In the genomic region with DNA sequence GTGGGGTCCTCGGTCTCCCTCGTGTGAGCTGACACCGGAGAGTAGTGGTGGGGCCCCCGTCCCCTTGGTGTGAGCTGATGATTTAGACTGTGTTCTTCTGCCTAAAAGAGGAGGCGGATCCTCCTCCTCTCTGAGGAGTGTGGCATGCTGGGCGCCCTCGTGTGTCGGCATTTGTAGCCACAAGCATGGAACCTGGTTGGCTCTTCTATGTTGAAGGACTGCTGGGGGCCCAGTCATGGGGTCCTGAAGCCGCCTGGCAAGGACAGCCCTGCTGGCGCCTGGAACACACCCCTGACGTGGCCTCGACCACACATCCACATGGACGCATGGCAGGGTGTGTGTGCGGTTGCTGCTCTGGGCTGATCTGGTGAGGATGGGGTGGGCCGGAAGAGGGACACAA, we compare ENCODE assay signal across 11 cellular contexts. TPM values are rescaled to one million over a fixed set of nuclear protein-coding genes. Genes with fewer than 3 reads are reported as not detected.
DNase-seq lines count a peak whose midpoint lies in the region; ATAC-seq and TF ChIP-seq lines count a peak whose summit lies in the region.
"Had no signal": no experiment of that assay in that cellular context is flagged by ENCODE, and none has a peak within 500 bp of the region (broad histone marks: within the 10 kb centered on the region; RNA-seq: fewer than 3 reads in every experiment).

No MANE protein-coding gene starts in this region.

- intact Hi-C loops in colonic mucosa (cut with DNase I), result no loop called here

- no peak overlapping the region for H3K4me3 ChIP-seq in SU-DHL-6 (ENCODE audit: insufficient read depth, low read length, poor library complexity, severe bottlenecking)
- no peak overlapping the region for H3K4me3 ChIP-seq in effector memory CD4-positive, alpha-beta T cell (ENCODE audit: insufficient read depth, low read depth, low read length, poor library complexity, severe bottlenecking)
- H3K4me3 ChIP-seq in colonic mucosa, result no peak overlapping the region
- H3K4me3 ChIP-seq: right atrium auricular region, suprapubic skin had no signal

- H3K4me1 ChIP-seq in effector memory CD4-positive, alpha-beta T cell (ENCODE audit: control insufficient read depth, insufficient read depth, low read length, poor library complexity, severe bottlenecking), result no peaks in the 10 kb centered on the region
- no peaks in the 10 kb centered on the region for H3K4me1 ChIP-seq in colonic mucosa

- no peak overlapping the region for H3K9ac ChIP-seq in SU-DHL-6 (ENCODE audit: low read length)
- H3K9ac ChIP-seq in colonic mucosa (ENCODE audit: low read depth in 2 of 2, low read length in 2 of 2), result no peak overlapping the region

- no peak overlapping the region for H3K27ac ChIP-seq in SU-DHL-6 (ENCODE audit: low read depth, low read length)
- no peak overlapping the region for H3K27ac ChIP-seq in effector memory CD4-positive, alpha-beta T cell (ENCODE audit: insufficient read depth, low read length, poor library complexity, severe bottlenecking)
- no peak overlapping the region for H3K27ac ChIP-seq in colonic mucosa
- H3K27ac ChIP-seq: right atrium auricular region, suprapubic skin had no signal

- H3K4me2 ChIP-seq in SU-DHL-6 (ENCODE audit: low read depth, low read length, poor library complexity, severe bottlenecking), result no peak overlapping the region

- H3K27me3 ChIP-seq in SU-DHL-6 (ENCODE audit: low read length), result no peaks in the 10 kb centered on the region
- H3K27me3 ChIP-seq in effector memory CD4-positive, alpha-beta T cell (replicated peaks; ENCODE audit: control insufficient read depth, insufficient read depth, low read length, poor library complexity, severe bottlenecking), result no peaks in the 10 kb centered on the region
- no peaks in the 10 kb centered on the region for H3K27me3 ChIP-seq in colonic mucosa
- H3K27me3 ChIP-seq: right atrium auricular region, suprapubic skin had no signal

- H3K27ac Mint-ChIP-seq in stimulated activated naive CD8-positive, alpha-beta T cell treated with anti-CD3 and anti-CD28 coated beads, Interleukin-15, Interleukin-2, amounts not matched to agents 100 ng/mL and 50 ng/mL, for 24 hours, result peak overlapping the region; percentile 52
- peak overlapping the region; percentile 64 for H3K27ac Mint-ChIP-seq in glutamatergic neuron (ENCODE audit: unreplicated experiment)

- no peaks in the 10 kb centered on the region for H4K20me1 ChIP-seq in SU-DHL-6 (ENCODE audit: low read depth, low read length)

- no peaks in the 10 kb centered on the region for H3K9me2 ChIP-seq in SU-DHL-6 (replicated peaks; ENCODE audit: insufficient read depth, low read length)

- peaks cover 12% of the 10 kb centered on the region for H3K4me1 Mint-ChIP-seq in stimulated activated naive CD8-positive, alpha-beta T cell treated with anti-CD3 and anti-CD28 coated beads, Interleukin-15, Interleukin-2, amounts not matched to agents 100 ng/mL and 50 ng/mL, for 24 hours (ENCODE audit: low read depth)
- peaks cover 36% of the 10 kb centered on the region for H3K4me1 Mint-ChIP-seq in glutamatergic neuron (ENCODE audit: low read depth, unreplicated experiment)

- H3K9me3 Mint-ChIP-seq in stimulated activated naive CD8-positive, alpha-beta T cell treated with anti-CD3 and anti-CD28 coated beads, Interleukin-15, Interleukin-2, amounts not matched to agents 100 ng/mL and 50 ng/mL, for 24 hours, result no peaks in the 10 kb centered on the region
- H3K9me3 Mint-ChIP-seq in glutamatergic neuron (ENCODE audit: unreplicated experiment), result peaks cover 24% of the 10 kb centered on the region

- H2AFZ ChIP-seq in SU-DHL-6 (ENCODE audit: low read depth, low read length, severe bottlenecking), result no peak overlapping the region

- TF ChIP-seq CTCF in SU-DHL-6 (IDR thresholded peaks at IDR 0.05; ENCODE audit: insufficient read depth, low read length, poor library complexity, severe bottlenecking), result peak; percentile 11
- no peak for TF ChIP-seq CTCF in glutamatergic neuron (IDR thresholded peaks at IDR 0.05; ENCODE audit: partially characterized antibody, unreplicated experiment)
- no peak for TF ChIP-seq CTCF in colonic mucosa (IDR thresholded peaks at IDR 0.05)
- no peak for TF ChIP-seq CTCF in GM10266 (IDR thresholded peaks at IDR 0.05; ENCODE audit: control insufficient read depth, insufficient read depth, low read depth, missing control alignments)

- no peaks in the 10 kb centered on the region for H3F3A ChIP-seq in SU-DHL-6 (ENCODE audit: insufficient read depth)

- H3K9me3 ChIP-seq in SU-DHL-6 (ENCODE audit: insufficient read depth, low read length) (no peaks in the 10 kb centered on the region), colonic mucosa (no peaks in the 10 kb centered on the region)
- H3K9me3 ChIP-seq in effector memory CD4-positive, alpha-beta T cell (ENCODE audit: control insufficient read depth, low read length), result no peaks in the 10 kb centered on the region
- H3K9me3 ChIP-seq: right atrium auricular region, suprapubic skin had no signal

- H3K79me2 ChIP-seq in SU-DHL-6 (ENCODE audit: insufficient read depth, low read length), result no peaks in the 10 kb centered on the region

- no peaks in the 10 kb centered on the region for H3K27me3 Mint-ChIP-seq in stimulated activated naive CD8-positive, alpha-beta T cell treated with anti-CD3 and anti-CD28 coated beads, Interleukin-15, Interleukin-2, amounts not matched to agents 100 ng/mL and 50 ng/mL, for 24 hours
- peaks cover 21% of the 10 kb centered on the region for H3K27me3 Mint-ChIP-seq in glutamatergic neuron (ENCODE audit: unreplicated experiment)

- H3K36me3 Mint-ChIP-seq in stimulated activated naive CD8-positive, alpha-beta T cell treated with anti-CD3 and anti-CD28 coated beads, Interleukin-15, Interleukin-2, amounts not matched to agents 100 ng/mL and 50 ng/mL, for 24 hours (ENCODE audit: low read depth), result peaks cover 18% of the 10 kb centered on the region
- no peaks in the 10 kb centered on the region for H3K36me3 Mint-ChIP-seq in glutamatergic neuron (ENCODE audit: unreplicated experiment)

- ATAC-seq in stimulated activated naive CD8-positive, alpha-beta T cell treated with anti-CD3 and anti-CD28 coated beads, Interleukin-15, Interleukin-2, amounts not matched to agents 100 U/mL and 50 U/mL, for 24 hours, result no peak

- H3K4me3 Mint-ChIP-seq in stimulated activated naive CD8-positive, alpha-beta T cell treated with anti-CD3 and anti-CD28 coated beads, Interleukin-15, Interleukin-2, amounts not matched to agents 100 ng/mL and 50 ng/mL, for 24 hours, result no peak overlapping the region
- H3K4me3 Mint-ChIP-seq in glutamatergic neuron (ENCODE audit: unreplicated experiment), result no peak overlapping the region

- H3K36me3 ChIP-seq in SU-DHL-6 (ENCODE audit: low read length), result no peaks in the 10 kb centered on the region
- peaks cover 59% of the 10 kb centered on the region for H3K36me3 ChIP-seq in effector memory CD4-positive, alpha-beta T cell (ENCODE audit: control insufficient read depth, insufficient read depth, low read length)
- peaks cover 9% of the 10 kb centered on the region for H3K36me3 ChIP-seq in colonic mucosa

- DNase-seq in stimulated activated naive CD8-positive, alpha-beta T cell treated with anti-CD3 and anti-CD28 coated beads, Interleukin-15, Interleukin-2, amounts not matched to agents 100 U/mL and 50 U/mL, for 24 hours, result no peak
- DNase-seq in glutamatergic neuron, result no peak
- DNase-seq in effector memory CD4-positive, alpha-beta T cell, result no peak
- DNase-seq in NCI-H774 (lab: John Stamatoyannopoulos, UW), result no peak
- DNase-seq in colonic mucosa, result no peak
- DNase-seq in GM10266 (ENCODE audit: extremely low spot score), result no peak
- DNase-seq: foreskin melanocyte had no signal

RNA-seq across cellular contexts. Expression of gene AP2A2, which starts 50.2 kb away (rescaled TPM):
- total RNA-seq in glutamatergic neuron (ENCODE audit: unreplicated experiment) (228 TPM), colonic mucosa (10 to 100 TPM; 69.4 to 72.5 TPM)
